ENCODE assay signal across 8 cellular contexts in the genomic region with DNA sequence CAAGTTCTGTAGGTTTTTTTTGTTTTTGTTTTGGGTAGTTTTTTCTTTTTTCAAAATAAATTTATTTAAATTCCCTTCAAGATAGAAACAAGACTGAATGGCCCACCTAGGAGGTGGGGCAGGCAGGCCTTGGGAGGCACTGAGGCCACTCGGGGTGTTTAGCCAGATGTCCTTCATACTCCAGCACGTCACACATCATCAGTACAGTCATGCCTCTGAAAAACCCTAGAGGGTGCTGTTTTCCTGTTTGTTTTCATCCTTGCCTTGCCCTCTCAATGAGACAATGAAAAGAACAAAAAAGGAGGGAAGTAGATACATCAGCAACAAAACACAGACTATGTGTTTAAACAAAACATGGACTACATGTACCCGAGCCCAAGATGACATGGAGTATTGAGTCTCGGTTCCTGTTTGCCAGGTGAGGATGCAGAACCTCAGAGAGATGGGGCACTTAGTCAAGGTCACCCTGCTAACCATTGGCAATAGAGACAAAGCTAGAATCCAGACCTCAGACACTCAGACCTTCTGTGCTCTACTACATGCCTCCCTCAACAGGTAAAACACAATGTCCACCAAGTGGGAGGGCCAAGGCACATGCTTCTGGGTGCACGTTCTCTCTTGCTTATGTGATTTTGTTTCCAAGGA. TPM values are rescaled to one million over a fixed set of nuclear protein-coding genes. Genes with fewer than 3 reads are reported as not detected.
DNase-seq lines count a peak whose midpoint lies in the region; ATAC-seq, FAIRE-seq and TF ChIP-seq lines count a peak whose summit lies in the region.

No MANE protein-coding gene starts in this region.

- no peak overlapping the region for H3K9ac ChIP-seq in keratinocyte (ENCODE audit: control insufficient read depth, extremely low read depth, insufficient read depth, low read length)

- FAIRE-seq in keratinocyte (lab: Jason Lieb, UNC): no peak

- H3K4me3 ChIP-seq in keratinocyte (ENCODE audit: control insufficient read depth in 2 of 3, extremely low read depth in 1 of 3, insufficient read depth in 2 of 3, low read depth in 1 of 3, low read length in 3 of 3) (no peak overlapping the region), tibial nerve (no peak overlapping the region)

- no peaks in the 10 kb centered on the region for H4K20me1 ChIP-seq in keratinocyte (ENCODE audit: control insufficient read depth, extremely low read depth, insufficient read depth, low read length)

- no peaks in the 10 kb centered on the region for H3K36me3 ChIP-seq in keratinocyte (ENCODE audit: control insufficient read depth in 2 of 2, extremely low read depth in 1 of 2, insufficient read depth in 2 of 2, low read length in 2 of 2)
- no peaks in the 10 kb centered on the region for H3K36me3 ChIP-seq in tibial nerve

- TF ChIP-seq CTCF in C4-2B (conservative IDR thresholded peaks at IDR 0.05) (peak; percentile 85), GM13976 (IDR thresholded peaks at IDR 0.05; ENCODE audit: borderline replicate concordance, control extremely low read depth, extremely low read depth, insufficient read depth, missing control alignments) (peak; percentile 50), keratinocyte (optimal IDR thresholded peaks at IDR 0.05 in 1 of 3, IDR thresholded peaks at IDR 0.05 in 1 of 3, conservative IDR thresholded peaks at IDR 0.05 in 1 of 3; ENCODE audit: extremely low read depth in 1 of 3, insufficient read depth in 2 of 3, low read length in 3 of 3) (peak; percentile 64 to 72 (median 68)), tibial nerve (IDR thresholded peaks at IDR 0.05) (peak in 3 of 5 experiments; percentile 30 to 45 (median 40))

- peak; percentile 40 for DNase-seq in GM13976 (ENCODE audit: low spot score)
- DNase-seq in NCI-H2227 treated with DMSO at 0.1 percent for 48 hours (lab: John Stamatoyannopoulos, UW): peak; percentile 27
- peak; percentile 64 for DNase-seq in astrocyte of the hippocampus (ENCODE audit: low read depth, low spot score)
- DNase-seq in keratinocyte (ENCODE audit: low read depth, low spot score): no peak
- DNase-seq in tibial nerve (ENCODE audit: low spot score in 2 of 2): no peak
- DNase-seq in activated gamma-delta T cell (lab: John Stamatoyannopoulos, UW): no peak

- no peak for TF ChIP-seq EP300 in tibial nerve (IDR thresholded peaks at IDR 0.05)

- dilution Hi-C loops in keratinocyte (cut with MboI; ENCODE audit: extremely low pct_ligation_motif_present, low sequenced_read_pairs): no loop called here

- peak; percentile 91 for ATAC-seq in HG02885 (IDR thresholded peaks at IDR 0.05; ENCODE audit: poor library complexity, unreplicated experiment)

- in situ Hi-C loops in GM13976 (cut with MboI; ENCODE audit: low sequenced_read_pairs, unreplicated experiment): no loop called here

- H3K4me2 ChIP-seq in keratinocyte (ENCODE audit: control insufficient read depth, extremely low read depth, insufficient read depth, low read depth, low read length): no peak overlapping the region

- no peaks in the 10 kb centered on the region for H3K27me3 ChIP-seq in keratinocyte (ENCODE audit: control insufficient read depth, extremely low read depth, insufficient read depth, low read length)
- H3K27me3 ChIP-seq in tibial nerve: no peaks in the 10 kb centered on the region

- peaks cover 5% of the 10 kb centered on the region for H3K4me1 ChIP-seq in keratinocyte (ENCODE audit: control insufficient read depth, extremely low read depth, insufficient read depth, low read length)
- H3K4me1 ChIP-seq in tibial nerve: peaks cover 0 to 22% (median 0%) of the 10 kb centered on the region in 4 donors

- H3K9me3 ChIP-seq in keratinocyte (ENCODE audit: control insufficient read depth, low read depth, low read length) (no peaks in the 10 kb centered on the region), tibial nerve (no peaks in the 10 kb centered on the region)

- 64 to 67% methylated on average over 5 of the region's 5 CpGs for WGBS in tibial nerve, 2 donors

- no peaks in the 10 kb centered on the region for H3K79me2 ChIP-seq in keratinocyte (ENCODE audit: control insufficient read depth, insufficient read depth, low read length)

- H3K9me1 ChIP-seq in keratinocyte (ENCODE audit: control insufficient read depth, extremely low read depth, insufficient read depth, low read length): no peaks in the 10 kb centered on the region

- H3K27ac ChIP-seq in C4-2B (no peak overlapping the region), keratinocyte (ENCODE audit: control insufficient read depth, insufficient read depth, low read length) (no peak overlapping the region), tibial nerve (no peak overlapping the region)

- H2AFZ ChIP-seq in keratinocyte (ENCODE audit: control insufficient read depth, low read length): no peak overlapping the region

- TF ChIP-seq POLR2A in tibial nerve (IDR thresholded peaks at IDR 0.05): no peak

RNA-seq across cellular contexts. Expression of gene CLIC5, which starts 26.8 kb away (rescaled TPM):
- 0.09 TPM in 2 of 3 replicates, not detected in the other for polyA plus RNA-seq in keratinocyte
- 0.12 TPM for polyA plus RNA-seq in keratinocyte (2011; ENCODE audit: low read depth)
- 0.15 TPM in 1 of 2 replicates, not detected in the other for polyA plus RNA-seq in keratinocyte (2011; cell fraction: cytosol; rRNA removed)
- 0.11 TPM in 1 of 2 replicates, not detected in the other for polyA plus RNA-seq in keratinocyte (2011; cell fraction: nucleus; rRNA removed)
- 0.39 TPM in 1 of 2 replicates, not detected in the other for polyA plus RNA-seq in keratinocyte (2012; ENCODE audit: low replicate concordance)
- not detected in 3 replicates for polyA minus RNA-seq in keratinocyte
- not detected for polyA minus RNA-seq in keratinocyte (2011; cell fraction: cytosol; rRNA and poly(A)+ RNA removed)
- polyA minus RNA-seq in keratinocyte (2011; cell fraction: nucleus; rRNA and poly(A)+ RNA removed): not detected in 2 replicates
- total RNA-seq in tibial nerve: 10 to 100 TPM in 3 of 4 donors, 1 to 10 TPM in 1; 6.6 to 47.2 (median 34.8) TPM

Comparison
In these comparisons a context has a peak if more than half of its experiments do, and no peak if none do; other contexts are left out.
1. DNase-seq: peak in GM13976 (single experiment), NCI-H2227 treated with DMSO at 0.1 percent for 48 hours (single experiment) and astrocyte of the hippocampus (single experiment); none in keratinocyte (single experiment), tibial nerve (0 of 2) and activated gamma-delta T cell (single experiment).
2. Peak in every context shown above with its lines, with median percentiles within 50 percentile points of each other: CTCF ChIP-seq.